ENCODE assay signal across 8 cellular contexts in genomic region chr12:31325524-31325875, GRCh38. TPM values are rescaled to one million over a fixed set of nuclear protein-coding genes. Genes with fewer than 3 reads are reported as not detected.
DNase-seq lines count a peak whose midpoint lies in the region; ATAC-seq lines count a peak whose summit lies in the region.

No MANE protein-coding gene starts in this region.

- no peaks in the 10 kb centered on the region for H3K36me3 Mint-ChIP-seq in activated naive CD8-positive, alpha-beta T cell

- peak overlapping the region; percentile 84 for H3K4me3 ChIP-seq in GM08714 (ENCODE audit: low read length)
- H3K4me3 ChIP-seq in Jurkat, Clone E6-1 (ENCODE audit: low read length), result peak overlapping the region; percentile 93
- peak overlapping the region; percentile 94 for H3K4me3 ChIP-seq in iPS-18c (ENCODE audit: insufficient read depth, low read depth, low read length)

- ATAC-seq in HG03095 (IDR thresholded peaks at IDR 0.05; ENCODE audit: unreplicated experiment), result no peak

- H3K9me3 Mint-ChIP-seq in activated naive CD8-positive, alpha-beta T cell (ENCODE audit: low read depth), result no peaks in the 10 kb centered on the region

- DNase-seq in Jurkat, Clone E6-1 (ENCODE audit: low read depth, low spot score), result no peak
- peak; percentile 46 to 50 for DNase-seq in stimulated activated CD4-positive, alpha-beta T cell treated with anti-CD3 and anti-CD28 coated beads, Interleukin-2, amount 100 ng/mL, for 24 hours
- no peak for DNase-seq in ecto neural progenitor cell (ENCODE audit: low spot score)
- DNase-seq in Kasumi-1 (lab: John Stamatoyannopoulos, UW), result no peak

- peak overlapping the region; percentile 99 for H3K4me3 Mint-ChIP-seq in activated naive CD8-positive, alpha-beta T cell

- H3K27me3 Mint-ChIP-seq in activated naive CD8-positive, alpha-beta T cell, result no peaks in the 10 kb centered on the region

- peaks cover 34% of the 10 kb centered on the region for H3K4me1 Mint-ChIP-seq in activated naive CD8-positive, alpha-beta T cell (ENCODE audit: low read depth)

- peaks cover 3% of the 10 kb centered on the region for H3K9me3 ChIP-seq in iPS-18c (ENCODE audit: control insufficient read depth, insufficient read depth, low read length)

- peak overlapping the region; percentile 100 for H3K27ac Mint-ChIP-seq in activated naive CD8-positive, alpha-beta T cell

RNA-seq across cellular contexts. Expression of gene SINHCAF, which starts 0.5 kb away (rescaled TPM):
- 124 TPM for polyA plus RNA-seq in Jurkat, Clone E6-1 (2012; ENCODE audit: insufficient read depth, insufficient read length)

Comparison
In these comparisons a context has a peak if more than half of its experiments do, and no peak if none do; other contexts are left out.
1. DNase-seq: peak in stimulated activated CD4-positive, alpha-beta T cell treated with anti-CD3 and anti-CD28 coated beads, Interleukin-2, amount 100 ng/mL, for 24 hours (2 of 2); none in Jurkat, Clone E6-1 (single experiment), ecto neural progenitor cell (single experiment) and Kasumi-1 (0 of 2).
2. Peak in every context shown above with its lines, with median percentiles within 50 percentile points of each other: H3K4me3 ChIP-seq.